Comparison of ENCODE assay signal across 1 cellular context in the genomic region with DNA sequence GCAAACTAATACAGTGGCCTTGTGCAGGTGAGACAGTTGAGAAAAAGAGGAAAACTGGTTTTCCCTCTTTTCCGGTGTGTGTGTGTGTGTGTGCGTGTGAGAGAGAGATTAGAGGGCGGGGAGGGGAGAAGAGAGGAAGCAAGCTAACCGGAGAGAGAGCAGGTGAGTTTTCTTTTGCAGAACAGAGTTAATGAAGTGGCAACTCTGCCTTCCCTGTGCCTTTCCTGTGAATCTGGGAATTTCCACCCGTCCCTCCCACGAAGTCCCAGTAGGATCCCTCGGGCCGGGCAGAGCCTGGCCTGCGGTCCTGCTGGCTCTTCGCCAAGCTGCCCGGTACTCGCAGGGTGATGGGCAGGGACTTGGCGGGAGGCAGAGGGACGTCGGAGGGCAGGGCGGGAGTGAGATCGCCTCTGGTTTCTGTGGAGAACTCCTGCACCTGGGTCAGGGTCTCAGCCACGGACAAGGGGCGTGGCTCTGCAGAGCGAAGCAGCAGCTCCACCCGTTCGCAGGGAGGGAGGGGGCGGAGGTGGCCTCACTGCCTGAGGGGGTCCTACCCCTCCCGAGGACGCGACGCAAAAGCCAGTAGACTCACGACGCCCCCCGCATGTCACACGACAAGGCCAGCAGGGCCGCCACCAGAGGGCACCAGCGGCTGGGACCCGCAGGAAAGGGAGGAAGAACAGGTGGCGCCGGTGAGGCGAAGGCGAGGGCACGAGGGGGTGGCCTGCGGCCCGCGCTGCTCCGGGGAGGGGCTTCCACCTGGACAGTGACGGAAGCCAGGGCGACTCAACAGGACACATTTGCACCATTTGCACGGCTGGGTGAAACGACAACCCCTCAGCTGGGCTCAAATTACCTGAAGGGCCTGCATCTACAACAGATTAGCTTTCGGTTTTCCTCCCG.
TF ChIP-seq lines count a peak whose summit lies in the region.

No MANE protein-coding gene starts in this region.

TF ChIP-seq in WTC11, 78 proteins besides CTCF, POLR2A, EP300 and RAD21 (continued from another document):
- TF ChIP-seq, protein P1, sequence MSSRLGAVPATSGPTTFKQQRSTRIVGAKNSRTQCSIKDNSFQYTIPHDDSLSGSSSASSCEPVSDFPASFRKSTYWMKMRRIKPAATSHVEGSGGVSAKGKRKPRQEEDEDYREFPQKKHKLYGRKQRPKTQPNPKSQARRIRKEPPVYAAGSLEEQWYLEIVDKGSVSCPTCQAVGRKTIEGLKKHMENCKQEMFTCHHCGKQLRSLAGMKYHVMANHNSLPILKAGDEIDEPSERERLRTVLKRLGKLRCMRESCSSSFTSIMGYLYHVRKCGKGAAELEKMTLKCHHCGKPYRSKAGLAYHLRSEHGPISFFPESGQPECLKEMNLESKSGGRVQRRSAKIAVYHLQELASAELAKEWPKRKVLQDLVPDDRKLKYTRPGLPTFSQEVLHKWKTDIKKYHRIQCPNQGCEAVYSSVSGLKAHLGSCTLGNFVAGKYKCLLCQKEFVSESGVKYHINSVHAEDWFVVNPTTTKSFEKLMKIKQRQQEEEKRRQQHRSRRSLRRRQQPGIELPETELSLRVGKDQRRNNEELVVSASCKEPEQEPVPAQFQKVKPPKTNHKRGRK (CRISPR knock-in tag; IDR thresholded peaks at IDR 0.05; ENCODE audit: borderline replicate concordance), result peak; percentile 67; the same call in 1 of the 2 replicates
- no peak for TF ChIP-seq NFATC4 (CRISPR knock-in tag; IDR thresholded peaks at IDR 0.05)
